In genomic region chr12:16385779-16386646, GRCh38 we compare ENCODE assay signal across 9 cellular contexts. TPM values are rescaled to one million over a fixed set of nuclear protein-coding genes. Genes with fewer than 3 reads are reported as not detected.
DNase-seq lines count a peak whose midpoint lies in the region; ATAC-seq, FAIRE-seq and TF ChIP-seq lines count a peak whose summit lies in the region.
"Had no signal": no experiment of that assay in that cellular context is flagged by ENCODE, and none has a peak within 500 bp of the region (broad histone marks: within the 10 kb centered on the region; RNA-seq: fewer than 3 reads in every experiment).

No MANE protein-coding gene starts in this region.

- no peak overlapping the region for H3K23ac ChIP-seq in H9 (ENCODE audit: insufficient read length, low read depth, low read length)

- no peaks in the 10 kb centered on the region for H3K79me2 ChIP-seq in H9 (ENCODE audit: insufficient read depth, low read length)

- H3K27ac Mint-ChIP-seq in H9: no peak overlapping the region
- H3K27ac Mint-ChIP-seq in naive thymus-derived CD4-positive, alpha-beta T cell: no peak overlapping the region
- H3K27ac Mint-ChIP-seq: activated naive CD8-positive, alpha-beta T cell had no signal

- no peaks in the 10 kb centered on the region for H3K9me3 ChIP-seq in A549
- H3K9me3 ChIP-seq in H9 (ENCODE audit: control insufficient read depth, low read depth, low read length): no peaks in the 10 kb centered on the region
- H3K9me3 ChIP-seq in naive thymus-derived CD4-positive, alpha-beta T cell (ENCODE audit: control insufficient read depth in 2 of 3, low read length in 3 of 3): no peaks in the 10 kb centered on the region

- FAIRE-seq in A549 (lab: Jason Lieb, UNC) (no peak), endometrium (lab: Jason Lieb, UNC) (peak; percentile 37)

- no peak for TF ChIP-seq POLR2A in A549 (IDR thresholded peaks at IDR 0.05; ENCODE audit: low read length)

- TF ChIP-seq EP300 in A549 (IDR thresholded peaks at IDR 0.05): no peak

- H3K4me1 ChIP-seq in A549: no peaks in the 10 kb centered on the region
- no peaks in the 10 kb centered on the region for H3K4me1 ChIP-seq in H9 (ENCODE audit: insufficient read depth, low read length)
- H3K4me1 ChIP-seq in naive thymus-derived CD4-positive, alpha-beta T cell (ENCODE audit: control insufficient read depth in 2 of 2, insufficient read depth in 2 of 2, low read length in 2 of 2): no peaks in the 10 kb centered on the region

- no peaks in the 10 kb centered on the region for H3K23me2 ChIP-seq in H9 (ENCODE audit: insufficient read length, low read depth, low read length, poor library complexity, severe bottlenecking)

- H2BK5ac ChIP-seq in H9 (ENCODE audit: insufficient read length, low read length): no peak overlapping the region

- TF ChIP-seq CTCF in A549 (IDR thresholded peaks at IDR 0.05) (peak; percentile 54), H9 (conservative IDR thresholded peaks at IDR 0.05) (peak; percentile 60)

- no peaks in the 10 kb centered on the region for H3K27me3 Mint-ChIP-seq in H9 (ENCODE audit: low read depth)
- H3K27me3 Mint-ChIP-seq in naive thymus-derived CD4-positive, alpha-beta T cell: no peaks in the 10 kb centered on the region
- H3K27me3 Mint-ChIP-seq: activated naive CD8-positive, alpha-beta T cell had no signal

- H3K9me3 Mint-ChIP-seq in H9: peaks cover 0 to 6% of the 10 kb centered on the region in 2 experiments; a peak in 3 of 5 replicates
- peaks cover 0 to 16% (median 7%) of the 10 kb centered on the region in 11 donors for H3K9me3 Mint-ChIP-seq in naive thymus-derived CD4-positive, alpha-beta T cell

- peaks cover 0 to 14% (median 4%) of the 10 kb centered on the region in 3 experiments; a peak in 5 of 7 replicates for H3K36me3 Mint-ChIP-seq in H9 (ENCODE audit: insufficient read depth in 1 of 3, low read depth in 3 of 3)
- no peaks in the 10 kb centered on the region for H3K36me3 Mint-ChIP-seq in naive thymus-derived CD4-positive, alpha-beta T cell
- H3K36me3 Mint-ChIP-seq: activated naive CD8-positive, alpha-beta T cell had no signal

- no peak overlapping the region for H2AFZ ChIP-seq in H9 (ENCODE audit: low read length)

- H3K4ac ChIP-seq in H9 (ENCODE audit: low read depth, low read length): no peak overlapping the region

- intact Hi-C loops in naive thymus-derived CD4-positive, alpha-beta T cell (cut with micrococcal nuclease): no loop called here

- no peak overlapping the region for H3K9ac ChIP-seq in H9 (ENCODE audit: extremely low read depth, insufficient read length, low read length)

- peaks cover 3 to 10% of the 10 kb centered on the region in 2 experiments; a peak in 3 of 4 replicates for H3K4me1 Mint-ChIP-seq in H9
- H3K4me1 Mint-ChIP-seq in naive thymus-derived CD4-positive, alpha-beta T cell: peaks cover 0 to 3% (median 0%) of the 10 kb centered on the region in 7 donors

- no peak overlapping the region for H3T11ph ChIP-seq in H9 (ENCODE audit: low read length)

- no peak overlapping the region for H3K27ac ChIP-seq in A549
- H3K27ac ChIP-seq in H9 (ENCODE audit: insufficient read length, low read depth, low read length): no peak overlapping the region
- no peak overlapping the region for H3K27ac ChIP-seq in naive thymus-derived CD4-positive, alpha-beta T cell (ENCODE audit: low read depth, low read length)

- no peak overlapping the region for H2BK15ac ChIP-seq in H9 (ENCODE audit: low read depth, low read length)

- H3K79me1 ChIP-seq in H9 (ENCODE audit: insufficient read depth, low read depth, low read length, poor library complexity, severe bottlenecking): no peaks in the 10 kb centered on the region

- no peak overlapping the region for H2BK20ac ChIP-seq in H9 (ENCODE audit: low read depth, low read length, poor library complexity, severe bottlenecking)

- no peak overlapping the region for H2BK12ac ChIP-seq in H9 (ENCODE audit: insufficient read length, low read depth, low read length)

- no peak overlapping the region for H3K4me3 ChIP-seq in A549
- no peak overlapping the region for H3K4me3 ChIP-seq in naive thymus-derived CD4-positive, alpha-beta T cell (ENCODE audit: low read length)

- H3K4me3 Mint-ChIP-seq in H9: no peak overlapping the region
- no peak overlapping the region for H3K4me3 Mint-ChIP-seq in naive thymus-derived CD4-positive, alpha-beta T cell
- H3K4me3 Mint-ChIP-seq: activated naive CD8-positive, alpha-beta T cell had no signal

- H4K91ac ChIP-seq in H9 (ENCODE audit: insufficient read length, low read depth, low read length): no peak overlapping the region

- no peak overlapping the region for H3K56ac ChIP-seq in H9 (ENCODE audit: insufficient read length, low read depth, low read length)

- no peaks in the 10 kb centered on the region; the same call in 1 of the 2 replicates for H3K27me3 ChIP-seq in H9 (ENCODE audit: insufficient read depth, low read length)
- H3K27me3 ChIP-seq in naive thymus-derived CD4-positive, alpha-beta T cell (ENCODE audit: control insufficient read depth in 2 of 2, insufficient read depth in 2 of 2, low read length in 2 of 2): no peaks in the 10 kb centered on the region

- no peak overlapping the region for H4K5ac ChIP-seq in H9 (ENCODE audit: insufficient read length, low read depth, low read length)

- no peaks in the 10 kb centered on the region for H3K36me3 ChIP-seq in naive thymus-derived CD4-positive, alpha-beta T cell (ENCODE audit: control insufficient read depth in 2 of 3, insufficient read depth in 3 of 3, low read length in 3 of 3)

- no peak overlapping the region for H2BK120ac ChIP-seq in H9 (ENCODE audit: low read depth, low read length, poor library complexity, severe bottlenecking)

- WGBS in A549 (ENCODE audit: missing lambda C conversion rate): 70% methylated on average over 13 of the region's 13 CpGs
- no CpG with 5 or more reads among the region's 13 CpGs for WGBS in H9 (ENCODE audit: extremely low coverage, insufficient read length, low lambda C conversion rate)

- H2AK5ac ChIP-seq in H9 (ENCODE audit: insufficient read length, low read length): no peak overlapping the region

- ATAC-seq in A549 (peak; percentile 80 to 84; a peak in 4 of 6 replicates), GM21786 (IDR thresholded peaks at IDR 0.05; ENCODE audit: unreplicated experiment) (no peak)
- ATAC-seq in naive thymus-derived CD4-positive, alpha-beta T cell: no peak

- H3K4me2 ChIP-seq in A549 (no peak overlapping the region), H9 (ENCODE audit: insufficient read depth, insufficient read length, low read length) (no peak overlapping the region)

- POLR2A ChIA-PET in A549 (lab: Yijun Ruan, JAX): no interaction called here
- POLR2A ChIA-PET in naive thymus-derived CD4-positive, alpha-beta T cell (lab: Charles Lee): no interaction called here

- peaks cover 3% of the 10 kb centered on the region for H4K20me1 ChIP-seq in H9 (ENCODE audit: control insufficient read depth, insufficient read depth, insufficient read length)

- H3K14ac ChIP-seq in H9 (ENCODE audit: insufficient read depth, low read length): no peak overlapping the region

- H4K8ac ChIP-seq in H9 (replicated peaks; ENCODE audit: insufficient read length, low read depth, low read length): no peak overlapping the region

- peak; percentile 21 to 47 for DNase-seq in A549 (ENCODE audit: low read depth in 1 of 2, low spot score in 1 of 2)
- DNase-seq in H9: peak; percentile 60
- peak; percentile 79 for DNase-seq in NCI-H748 (lab: John Stamatoyannopoulos, UW; ENCODE audit: unreplicated experiment)
- peak; percentile 88 for DNase-seq in myocyte (ENCODE audit: low read depth)
- DNase-seq in naive thymus-derived CD4-positive, alpha-beta T cell: no peak
- no peak for DNase-seq in NCI-H187 treated with DMSO at 0.1 percent for 48 hours (lab: John Stamatoyannopoulos, UW)

- CTCF ChIA-PET in A549 (lab: Yijun Ruan, JAX): interaction anchor here (0.6 to 1.8 kb wide), 16 partner anchors 9 to 1262 kb away, joined by 3 to 7 read pairs (median 3); no protein-coding TSS in a partner anchor
- CTCF ChIA-PET in naive thymus-derived CD4-positive, alpha-beta T cell (lab: Charles Lee): no interaction called here

- H3K18ac ChIP-seq in H9 (ENCODE audit: insufficient read length, low read depth, low read length): no peak overlapping the region

- TF ChIP-seq RAD21 in A549 (conservative IDR thresholded peaks at IDR 0.05 in 1 of 2, IDR thresholded peaks at IDR 0.05 in 1 of 2): peak; percentile 73 to 78

TF ChIP-seq in A549, 52 proteins besides CTCF, POLR2A, EP300 and RAD21:
- TF ChIP-seq E2F6 (IDR thresholded peaks at IDR 0.05; ENCODE audit: borderline replicate concordance, low read depth) (no peak), NPAS2 (CRISPR knock-in tag; IDR thresholded peaks at IDR 0.05; ENCODE audit: borderline replicate concordance) (no peak), ELK1 (IDR thresholded peaks at IDR 0.05; ENCODE audit: low read depth, low read length) (no peak), SMC3 (IDR thresholded peaks at IDR 0.05) (peak; percentile 68)

RNA-seq across cellular contexts. Expression of gene MGST1, which starts 38.6 kb away (rescaled TPM):
- 1,309 and 1,782 TPM in 2 replicates for polyA plus RNA-seq in A549 (2011; rRNA removed)
- 564 and 568 TPM in 2 replicates for polyA plus RNA-seq in A549 (2012; cell fraction: cytosol; rRNA removed)
- 141 and 211 TPM in 2 replicates for polyA plus RNA-seq in A549 (2012; cell fraction: nucleus; rRNA removed)
- polyA plus RNA-seq in A549 (2017; fragmentation: RNase III; extraction: RNeasy Plus Mini Kit Qiagen cat#74134 plus additional on column Dnase treatment): 869 to 949 TPM (median 919 TPM) in 3 replicates
- 563 and 649 TPM in 2 replicates for polyA minus RNA-seq in A549 (2011; rRNA and poly(A)+ RNA removed)
- 234 and 235 TPM in 2 replicates for total RNA-seq in H9 (2021)
- total RNA-seq in myocyte: 76.7 and 84.2 TPM in 2 replicates
- polyA plus RNA-seq in myocyte (2012): 81.2 TPM
- 10 to 100 TPM in 1 of 5 experiments, 1 to 10 TPM in 2, not detected in 2; 1.4 to 16.5 (median 1.4) TPM for total RNA-seq in naive thymus-derived CD4-positive, alpha-beta T cell
- not detected for polyA plus RNA-seq in naive thymus-derived CD4-positive, alpha-beta T cell

Comparison
In these comparisons a context has a peak if more than half of its experiments do, and no peak if none do; other contexts are left out.
1. ATAC-seq: peak in A549 (2 of 2); none in GM21786 (single experiment) and naive thymus-derived CD4-positive, alpha-beta T cell (single experiment).
2. DNase-seq: peak in A549 (2 of 2), H9 (single experiment), NCI-H748 (single experiment) and myocyte (single experiment); none in naive thymus-derived CD4-positive, alpha-beta T cell (0 of 9) and NCI-H187 treated with DMSO at 0.1 percent for 48 hours (single experiment).